Comparison of ENCODE assay signal across 24 cellular contexts in genomic region chr14:59204305-59204704, GRCh38. TPM values are rescaled to one million over a fixed set of nuclear protein-coding genes. Genes with fewer than 3 reads are reported as not detected.
DNase-seq lines count a peak whose midpoint lies in the region; ATAC-seq, FAIRE-seq and TF ChIP-seq lines count a peak whose summit lies in the region.
"Had no signal": no experiment of that assay in that cellular context is flagged by ENCODE, and none has a peak within 500 bp of the region (broad histone marks: within the 10 kb centered on the region; RNA-seq: fewer than 3 reads in every experiment).

No MANE protein-coding gene starts in this region.

- H3K4me3 Mint-ChIP-seq in stimulated activated memory B cell treated with anti-CD40 and anti-IgM and Interleukin-4, amounts not matched to agents 10 μg/mL and 1 μg/mL and 100 μg/mL, for 72 hours, result no peak overlapping the region
- H3K4me3 Mint-ChIP-seq: B cell; CD4-positive, alpha-beta T cell; CD8-positive, alpha-beta T cell had no signal

- no peak overlapping the region for H3K4ac ChIP-seq in mesenchymal stem cell (ENCODE audit: low read depth in 1 of 2, low read length in 2 of 2)

- WGBS in K562 (ENCODE audit: insufficient coverage, low coverage, missing lambda C conversion rate), result 55% methylated on average over 2 of the region's 2 CpGs
- 93% methylated on average over 1 of the region's 2 CpGs for WGBS in mesenchymal stem cell

- H4K8ac ChIP-seq in mesenchymal stem cell (ENCODE audit: low read length), result peak overlapping the region; percentile 49

- H2BK5ac ChIP-seq in mesenchymal stem cell (ENCODE audit: low read depth, low read length, poor library complexity, severe bottlenecking), result no peak overlapping the region

- no peak for TF ChIP-seq RAD21 in K562 (CRISPR knock-in tag; conservative IDR thresholded peaks at IDR 0.05 in 1 of 2, IDR thresholded peaks at IDR 0.05 in 1 of 2)

- H2AK5ac ChIP-seq in mesenchymal stem cell (ENCODE audit: low read length, severe bottlenecking), result no peak overlapping the region

- H3K4me1 Mint-ChIP-seq in stimulated activated memory B cell treated with anti-CD40 and anti-IgM and Interleukin-4, amounts not matched to agents 10 μg/mL and 1 μg/mL and 100 μg/mL, for 72 hours, result peaks cover 36% of the 10 kb centered on the region

- H2AFZ ChIP-seq in K562 (ENCODE audit: low read depth, low read length) (no peak overlapping the region), mesenchymal stem cell (ENCODE audit: low read depth, low read length) (no peak overlapping the region)

- H3K27me3 Mint-ChIP-seq in stimulated activated memory B cell treated with anti-CD40 and anti-IgM and Interleukin-4, amounts not matched to agents 10 μg/mL and 1 μg/mL and 100 μg/mL, for 72 hours, result no peaks in the 10 kb centered on the region
- H3K27me3 Mint-ChIP-seq: B cell; CD4-positive, alpha-beta T cell had no signal

- H3K27ac ChIP-seq in HEK293 (ENCODE audit: extremely low read depth, low read depth, low read length) (no peak overlapping the region), K562 (ENCODE audit: extremely low read depth, low read depth, low read length) (no peak overlapping the region), mesenchymal stem cell (ENCODE audit: low read length, poor library complexity, severe bottlenecking) (no peak overlapping the region)
- H3K27ac ChIP-seq: A549; BLaER1 treated with 17β-estradiol and CSF1 and Interleukin-3, amounts not matched to agents 10 nM and 100 nM; C4-2B had no signal

- peaks cover 8% of the 10 kb centered on the region; the same call in 2 of the 3 replicates for H3K79me2 ChIP-seq in K562 (ENCODE audit: control insufficient read depth, insufficient read depth, low read length)

- TF ChIP-seq POLR2A in K562 (conservative IDR thresholded peaks at IDR 0.05), result no peak

- H3K9me1 ChIP-seq in K562 (ENCODE audit: control insufficient read depth, insufficient read depth, low read length), result no peaks in the 10 kb centered on the region

- H3K36me3 ChIP-seq in HEK293 (ENCODE audit: control insufficient read depth in 2 of 2, insufficient read depth in 1 of 2, low read length in 2 of 2) (no peaks in the 10 kb centered on the region), K562 (ENCODE audit: control insufficient read depth, insufficient read depth, low read length) (no peaks in the 10 kb centered on the region), mesenchymal stem cell (ENCODE audit: control insufficient read depth in 1 of 2, insufficient read depth in 2 of 2, low read depth in 1 of 2, low read length in 2 of 2) (no peaks in the 10 kb centered on the region)

- no peak for TF ChIP-seq EP300 in K562 (IDR thresholded peaks at IDR 0.05; ENCODE audit: low read length)

- peak overlapping the region; percentile 42 for H3K27ac Mint-ChIP-seq in stimulated activated memory B cell treated with anti-CD40 and anti-IgM and Interleukin-4, amounts not matched to agents 10 μg/mL and 1 μg/mL and 100 μg/mL, for 72 hours
- H3K27ac Mint-ChIP-seq: B cell; CD4-positive, alpha-beta T cell; CD8-positive, alpha-beta T cell had no signal

- H3K4me1 ChIP-seq in HEK293 (ENCODE audit: control insufficient read depth, insufficient read depth, low read length) (peaks cover 14% of the 10 kb centered on the region), K562 (replicated peaks in 1 of 2; ENCODE audit: control insufficient read depth in 2 of 2, insufficient read depth in 2 of 2, low read length in 2 of 2) (peaks cover 7 to 12% of the 10 kb centered on the region in 2 experiments; a peak in 4 of 5 replicates), mesenchymal stem cell (ENCODE audit: control insufficient read depth, insufficient read depth, low read depth, low read length) (no peaks in the 10 kb centered on the region)
- H3K4me1 ChIP-seq: A549, Caco-2 had no signal

- H3K9me3 ChIP-seq in HEK293 (ENCODE audit: control insufficient read depth, insufficient read depth, low read depth, low read length) (no peaks in the 10 kb centered on the region), K562 (replicated peaks; ENCODE audit: control insufficient read depth, insufficient read depth, low read depth, low read length) (no peaks in the 10 kb centered on the region), mesenchymal stem cell (ENCODE audit: control insufficient read depth, low read length) (no peaks in the 10 kb centered on the region)
- H3K9me3 ChIP-seq: A549; BLaER1 treated with 17β-estradiol and CSF1 and Interleukin-3, amounts not matched to agents 10 nM and 100 nM; Caco-2 had no signal

- no peaks in the 10 kb centered on the region for H4K20me1 ChIP-seq in K562 (replicated peaks; ENCODE audit: control insufficient read depth, insufficient read depth, low read length)

- H2BK12ac ChIP-seq in mesenchymal stem cell (ENCODE audit: low read length in 2 of 2), result peak overlapping the region in 1 of 2 experiments; percentile 42

- FAIRE-seq in K562 (lab: Jason Lieb, UNC), result no peak
- FAIRE-seq: A549, D721Med, GM12878, GM12892, GM18507 had no signal

- H3K79me1 ChIP-seq in mesenchymal stem cell (replicated peaks; ENCODE audit: low read length, poor library complexity, severe bottlenecking), result peaks cover 22% of the 10 kb centered on the region

- H3K36me3 Mint-ChIP-seq in stimulated activated memory B cell treated with anti-CD40 and anti-IgM and Interleukin-4, amounts not matched to agents 10 μg/mL and 1 μg/mL and 100 μg/mL, for 72 hours, result no peaks in the 10 kb centered on the region
- H3K36me3 Mint-ChIP-seq: CD8-positive, alpha-beta T cell had no signal

- no peak overlapping the region for H2BK120ac ChIP-seq in mesenchymal stem cell (ENCODE audit: low read depth, low read length)

- no peak overlapping the region for H3K23ac ChIP-seq in mesenchymal stem cell (ENCODE audit: low read length in 2 of 2)

- DNase-seq in K562 (ENCODE audit: extremely low read depth in 1 of 4, low spot score in 3 of 4), result no peak
- DNase-seq in mesenchymal stem cell, result no peak
- no peak for DNase-seq in 8988T
- DNase-seq in putamen (ENCODE audit: low spot score), result no peak
- DNase-seq in stimulated activated CD4-positive, alpha-beta T cell treated with anti-CD3 and anti-CD28 coated beads, Interleukin-2, amount 100 ng/mL, for 24 hours, result no peak
- DNase-seq: AML-193; Caco-2; Calu3; CD4-positive, alpha-beta T cell; CD8-positive, alpha-beta T cell; DMS79 treated with DMSO at 0.1 percent for 48 hours; EL; GDM1 had no signal

- H3K27me3 ChIP-seq in K562 (ENCODE audit: control insufficient read depth in 2 of 2, insufficient read depth in 2 of 2, low read length in 2 of 2) (no peaks in the 10 kb centered on the region), mesenchymal stem cell (ENCODE audit: control insufficient read depth in 1 of 2, insufficient read depth in 1 of 2, low read length in 2 of 2) (no peaks in the 10 kb centered on the region)
- H3K27me3 ChIP-seq: BLaER1 treated with 17β-estradiol and CSF1 and Interleukin-3, amounts not matched to agents 10 nM and 100 nM had no signal

- in situ Hi-C loops in K562 (cut with MboI), result no loop called here

- H3K9me3 Mint-ChIP-seq in stimulated activated memory B cell treated with anti-CD40 and anti-IgM and Interleukin-4, amounts not matched to agents 10 μg/mL and 1 μg/mL and 100 μg/mL, for 72 hours, result no peaks in the 10 kb centered on the region
- H3K9me3 Mint-ChIP-seq: CD4-positive, alpha-beta T cell; CD8-positive, alpha-beta T cell had no signal

- CTCF ChIA-PET in HEK293 (lab: Yijun Ruan, JAX) (interaction anchor here (0.9 kb wide), 1 partner anchor 13 kb away, joined by 3 read pairs; no protein-coding TSS in a partner anchor), K562 (lab: Yijun Ruan, JAX; ENCODE audit: low intra/inter-chr PET ratio) (no interaction called here)

- no TSS peak for BruUV-seq in K562 (replicated peaks; lab: Mats Ljungman, UMichigan)

- ATAC-seq in K562 (no peak), HG03025 (IDR thresholded peaks at IDR 0.05; ENCODE audit: low FRiP score, unreplicated experiment) (no peak)
- no peak for ATAC-seq in stimulated activated memory B cell treated with anti-CD40 and anti-IgM and Interleukin-4, amounts not matched to agents 10 μg/mL and 1 μg/mL and 100 μg/mL, for 72 hours
- ATAC-seq: A549; CD8-positive, alpha-beta T cell; GM12878 had no signal

- TF ChIP-seq CTCF in HEK293 (tag by site-specific recombination; IDR thresholded peaks at IDR 0.05), result no peak
- no peak for TF ChIP-seq CTCF in K562 (IDR thresholded peaks at IDR 0.05 in 2 of 3, conservative IDR thresholded peaks at IDR 0.05 in 1 of 3; ENCODE audit: insufficient read depth in 2 of 3, low read depth in 1 of 3, low read length in 3 of 3)

- H3K4me2 ChIP-seq in K562 (ENCODE audit: insufficient read depth, low read length) (no peak overlapping the region), mesenchymal stem cell (ENCODE audit: low read length, poor library complexity, severe bottlenecking) (no peak overlapping the region)
- H3K4me2 ChIP-seq: A549; BLaER1 treated with 17β-estradiol and CSF1 and Interleukin-3, amounts not matched to agents 10 nM and 100 nM had no signal

- H3K9ac ChIP-seq in K562 (ENCODE audit: insufficient read depth in 1 of 2, low read depth in 2 of 2, low read length in 2 of 2) (no peak overlapping the region), mesenchymal stem cell (ENCODE audit: low read length) (no peak overlapping the region)
- H3K9ac ChIP-seq: BLaER1 treated with 17β-estradiol and CSF1 and Interleukin-3, amounts not matched to agents 10 nM and 100 nM had no signal

- intact Hi-C loops in K562 (cut with micrococcal nuclease), result no loop called here

- peak overlapping the region in 1 of 2 experiments; percentile 16 for H3K18ac ChIP-seq in mesenchymal stem cell (ENCODE audit: low read depth in 1 of 2, low read length in 2 of 2)

- no peak overlapping the region for H3K4me3 ChIP-seq in HEK293 (ENCODE audit: low read depth, low read length)
- H3K4me3 ChIP-seq in K562, result no peak overlapping the region
- H3K4me3 ChIP-seq in mesenchymal stem cell (ENCODE audit: insufficient read depth in 1 of 2, low read depth in 1 of 2, low read length in 2 of 2), result no peak overlapping the region
- H3K4me3 ChIP-seq: A549; BLaER1 treated with 17β-estradiol and CSF1 and Interleukin-3, amounts not matched to agents 10 nM and 100 nM; GM12878 had no signal

- POLR2A ChIA-PET in HEK293 (lab: Yijun Ruan, JAX) (interaction anchor here (0.9 kb wide), 1 partner anchor 10 kb away, joined by 5 read pairs; no protein-coding TSS in a partner anchor), K562 (lab: Yijun Ruan, JAX) (interaction anchor here (1.1 to 2.2 kb wide), 3 partner anchors 9 to 16 kb away, joined by 4 to 7 read pairs (median 5); partner anchors contain the start of gene DAAM1)

- H4K91ac ChIP-seq in mesenchymal stem cell (ENCODE audit: low read length), result no peak overlapping the region

- no peak overlapping the region for H2BK15ac ChIP-seq in mesenchymal stem cell (ENCODE audit: low read depth, poor library complexity, severe bottlenecking)

- H3K14ac ChIP-seq in mesenchymal stem cell (ENCODE audit: low read length in 2 of 2), result no peak overlapping the region

RNA-seq across cellular contexts. Expression of gene DAAM1, which starts 15.8 kb away (rescaled TPM):
- 14.8 and 51.6 TPM in 2 replicates for total RNA-seq in K562 (2011; cell fraction: chromatin; rRNA removed; ENCODE audit: low replicate concordance)
- 7.2 and 11.1 TPM in 2 replicates for total RNA-seq in K562 (2011; cell fraction: nucleolus; rRNA removed)
- 19.7 and 34.7 TPM in 2 replicates for total RNA-seq in K562 (2011; cell fraction: nucleoplasm; rRNA removed)
- 3.0 and 4.3 TPM in 2 replicates for total RNA-seq in K562 (2014; rRNA removed)
- 6.7 and 10.9 TPM in 2 replicates for total RNA-seq in K562 (2014; rRNA removed; fragmentation: Illumina TruSeq; extraction: Trizol)
- total RNA-seq in K562 (2015; rRNA removed; fragmentation: Illumina TruSeq; extraction: Trizol), result 4.6 and 5.5 TPM in 2 replicates
- 10.5 and 11.6 TPM in 2 replicates for total RNA-seq in K562 (2021)
- polyA plus RNA-seq in K562 (2011; rRNA removed), result 8.4 and 10.5 TPM in 2 replicates
- polyA plus RNA-seq in K562 (2011; cell fraction: cytosol; rRNA removed), result 1.2 and 3.4 TPM in 2 replicates
- 5.4 and 10.2 TPM in 2 replicates for polyA plus RNA-seq in K562 (2011; cell fraction: nucleus; rRNA removed)
- polyA plus RNA-seq in K562 (2012), result 3.9 and 5.9 TPM in 2 replicates
- polyA plus RNA-seq in K562 (2014; fragmentation: Illumina TruSeq; extraction: Trizol), result 8.2 and 10.6 TPM in 2 replicates
- polyA plus RNA-seq in K562 (2014; fragmentation: Nextera tagmentation; extraction: Ambion mirVana), result 1 to 10 TPM; 3.6 to 6.3 TPM
- polyA plus RNA-seq in K562 (2014; rRNA removed), result 5.0 and 7.0 TPM in 2 replicates
- 38.4 and 55.9 TPM in 2 replicates for polyA minus RNA-seq in K562 (2011; rRNA and poly(A)+ RNA removed)
- polyA minus RNA-seq in K562 (2011; cell fraction: cytosol; rRNA and poly(A)+ RNA removed), result 3.5 and 3.6 TPM in 2 replicates
- polyA minus RNA-seq in K562 (2011; cell fraction: nucleus; rRNA and poly(A)+ RNA removed), result 20.7 and 36.2 TPM in 2 replicates
- polyA plus RNA-seq in mesenchymal stem cell (2013, experiment 1 of 2), result 10.1 TPM
- 11.0 TPM for polyA plus RNA-seq in mesenchymal stem cell (2013, experiment 2 of 2)
